ENCODE assay signal across 27 cellular contexts in genomic region chrY:16627122-16627521, GRCh38.
"Had no signal": no experiment of that assay in that cellular context is flagged by ENCODE, and none has a peak within 500 bp of the region (broad histone marks: within the 10 kb centered on the region; RNA-seq: fewer than 3 reads in every experiment).

No MANE protein-coding gene starts in this region.

- H3K27ac Mint-ChIP-seq: mesothelial cell of epicardium, naive B cell had no signal

- DNase-seq: dermis blood vessel endothelial cell; dorsolateral prefrontal cortex; effector CD4-positive, alpha-beta T cell; effector memory CD4-positive, alpha-beta T cell; erythroblast; esophagus squamous epithelium; foreskin fibroblast; foreskin melanocyte; gastrocnemius medialis; glutamatergic neuron; head of caudate nucleus; heart right ventricle; hippocampal formation; left cardiac atrium; left lung; left ventricle myocardium superior; lower lobe of right lung; mesenchymal stem cell; mucosa of descending colon; naive B cell had no signal

- H3K36me3 Mint-ChIP-seq: mesothelial cell of epicardium, naive B cell had no signal

- H3K4me3 Mint-ChIP-seq: mesothelial cell of epicardium, naive B cell had no signal

- H3K4me3 ChIP-seq: coronary artery, dorsolateral prefrontal cortex, esophagus squamous epithelium, gastrocnemius medialis, heart right ventricle, left lung, lower lobe of right lung, mucosa of descending colon had no signal

- H3K4me1 Mint-ChIP-seq: mesothelial cell of epicardium, naive B cell had no signal

- FAIRE-seq: endothelial cell of umbilical vein, islet of Langerhans, keratinocyte had no signal

- H3K27me3 ChIP-seq: dorsolateral prefrontal cortex, esophagus squamous epithelium, gastrocnemius medialis, heart right ventricle, left lung had no signal

- H3K27me3 Mint-ChIP-seq: naive B cell had no signal

- H3K27ac ChIP-seq: coronary artery, dorsolateral prefrontal cortex, epithelial cell of prostate, esophagus squamous epithelium, gastrocnemius medialis, heart right ventricle, left lung, lower lobe of right lung had no signal

- H3K9me3 ChIP-seq: esophagus squamous epithelium, gastrocnemius medialis, heart right ventricle, left lung, lower lobe of right lung, mucosa of descending colon had no signal

- ATAC-seq: esophagus mucosa, gastrocnemius medialis, heart right ventricle, left cardiac atrium, left lung, left ventricle myocardium superior, lower lobe of right lung, mucosa of descending colon had no signal

- H3K9me3 Mint-ChIP-seq: mesothelial cell of epicardium had no signal

- H3K36me3 ChIP-seq: esophagus squamous epithelium, gastrocnemius medialis, heart right ventricle, left lung, lower lobe of right lung had no signal

- H3K4me1 ChIP-seq: esophagus squamous epithelium, gastrocnemius medialis, heart right ventricle, left lung, lower lobe of right lung had no signal
